20 cellular contexts compared by ENCODE assay signal in the genomic region with DNA sequence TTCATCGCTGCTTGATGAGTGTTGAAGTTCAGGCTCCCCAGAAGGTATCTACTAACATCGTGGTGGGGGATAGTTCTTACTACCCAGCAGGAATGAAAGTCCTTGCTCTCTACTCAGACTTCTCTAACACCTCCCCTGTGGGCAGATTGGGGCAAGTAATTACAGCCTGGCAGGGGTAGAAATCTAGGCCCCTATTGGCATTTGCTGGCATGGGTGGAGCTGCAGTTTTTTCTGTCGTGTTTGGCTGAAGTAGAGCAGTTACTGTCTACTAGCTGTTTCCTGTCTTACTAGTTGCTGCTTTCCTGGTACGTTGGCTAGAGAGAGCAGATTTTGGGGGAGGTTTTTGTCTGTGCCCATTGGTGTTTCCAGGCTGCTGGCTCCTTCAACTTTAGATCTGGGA.
"Had no signal": no experiment of that assay in that cellular context is flagged by ENCODE, and none has a peak within 500 bp of the region (broad histone marks: within the 10 kb centered on the region; RNA-seq: fewer than 3 reads in every experiment).

No MANE protein-coding gene starts in this region.

- DNase-seq: activated CD4-positive, alpha-beta T cell treated with anti-CD3 and anti-CD28 coated beads for 48 hours; activated CD4-positive, CD25-positive, alpha-beta regulatory T cell; activated CD8-positive, alpha-beta memory T cell treated with anti-CD3 and anti-CD28 coated beads for 24 hours; activated CD8-positive, alpha-beta memory T cell treated with anti-CD3 and anti-CD28 coated beads, Interleukin-2, amount 50 U/mL, for 4 hours; activated naive CD4-positive, alpha-beta T cell treated with anti-CD3 and anti-CD28 coated beads, Interleukin-2, amount 10 ng/mL, durations not matched to agents 7 days and 5 days; activated naive CD8-positive, alpha-beta T cell treated with anti-CD3 and anti-CD28 coated beads, Interleukin-2, amount 50 U/mL, for 24 hours; activated T-cell treated with anti-CD3 and anti-CD28 coated beads, Interleukin-2, amount 50 U/mL, for 48 hours; cerebellar nuclear complex; heart right ventricle; left colon; mesenchymal stem cell; stimulated activated CD4-positive, alpha-beta T cell treated with anti-CD3 and anti-CD28 coated beads, Interleukin-4, amount 100 ng/mL, for 24 hours; stimulated activated naive CD4-positive, alpha-beta T cell treated with Interleukin-2 at 50 U/mL for 16 hours; SW 1271; T-helper 17 cell; upper lobe of left lung had no signal

- H3K4me3 Mint-ChIP-seq: activated naive CD4-positive, alpha-beta T cell treated with anti-CD3 and anti-CD28 coated beads, Interleukin-2, amount 10 ng/mL, durations not matched to agents 7 days and 5 days; activated naive CD8-positive, alpha-beta T cell treated with anti-CD3 and anti-CD28 coated beads, Interleukin-2, amount 50 U/mL, for 24 hours; neural crest cell; T-helper 17 cell had no signal

- H3K27ac Mint-ChIP-seq: activated naive CD4-positive, alpha-beta T cell treated with anti-CD3 and anti-CD28 coated beads, Interleukin-2, amount 10 ng/mL, durations not matched to agents 7 days and 5 days; activated naive CD8-positive, alpha-beta T cell treated with anti-CD3 and anti-CD28 coated beads, Interleukin-2, amount 50 U/mL, for 24 hours had no signal

- H3K4me1 Mint-ChIP-seq: activated naive CD8-positive, alpha-beta T cell treated with anti-CD3 and anti-CD28 coated beads, Interleukin-2, amount 50 U/mL, for 24 hours; neural crest cell had no signal

- H3K27ac ChIP-seq: coronary artery, epithelial cell of prostate, heart right ventricle, thoracic aorta, upper lobe of left lung had no signal

- H3K27me3 ChIP-seq: heart right ventricle, upper lobe of left lung had no signal

- ATAC-seq: activated naive CD8-positive, alpha-beta T cell treated with anti-CD3 and anti-CD28 coated beads, Interleukin-2, amount 50 U/mL, for 24 hours; left colon; T-helper 17 cell had no signal

- H3K9me3 ChIP-seq: heart right ventricle, thoracic aorta, upper lobe of left lung had no signal

- H3K4me3 ChIP-seq: coronary artery, heart right ventricle, thoracic aorta, upper lobe of left lung had no signal

- H3K27me3 Mint-ChIP-seq: activated naive CD4-positive, alpha-beta T cell treated with anti-CD3 and anti-CD28 coated beads, Interleukin-2, amount 10 ng/mL, durations not matched to agents 7 days and 5 days; activated naive CD8-positive, alpha-beta T cell treated with anti-CD3 and anti-CD28 coated beads, Interleukin-2, amount 50 U/mL, for 24 hours; T-helper 17 cell had no signal

- H3K9me3 Mint-ChIP-seq: activated naive CD4-positive, alpha-beta T cell treated with anti-CD3 and anti-CD28 coated beads, Interleukin-2, amount 10 ng/mL, durations not matched to agents 7 days and 5 days; activated naive CD8-positive, alpha-beta T cell treated with anti-CD3 and anti-CD28 coated beads, Interleukin-2, amount 50 U/mL, for 24 hours; neural crest cell had no signal
